24 cellular contexts compared by ENCODE assay signal in the genomic region with DNA sequence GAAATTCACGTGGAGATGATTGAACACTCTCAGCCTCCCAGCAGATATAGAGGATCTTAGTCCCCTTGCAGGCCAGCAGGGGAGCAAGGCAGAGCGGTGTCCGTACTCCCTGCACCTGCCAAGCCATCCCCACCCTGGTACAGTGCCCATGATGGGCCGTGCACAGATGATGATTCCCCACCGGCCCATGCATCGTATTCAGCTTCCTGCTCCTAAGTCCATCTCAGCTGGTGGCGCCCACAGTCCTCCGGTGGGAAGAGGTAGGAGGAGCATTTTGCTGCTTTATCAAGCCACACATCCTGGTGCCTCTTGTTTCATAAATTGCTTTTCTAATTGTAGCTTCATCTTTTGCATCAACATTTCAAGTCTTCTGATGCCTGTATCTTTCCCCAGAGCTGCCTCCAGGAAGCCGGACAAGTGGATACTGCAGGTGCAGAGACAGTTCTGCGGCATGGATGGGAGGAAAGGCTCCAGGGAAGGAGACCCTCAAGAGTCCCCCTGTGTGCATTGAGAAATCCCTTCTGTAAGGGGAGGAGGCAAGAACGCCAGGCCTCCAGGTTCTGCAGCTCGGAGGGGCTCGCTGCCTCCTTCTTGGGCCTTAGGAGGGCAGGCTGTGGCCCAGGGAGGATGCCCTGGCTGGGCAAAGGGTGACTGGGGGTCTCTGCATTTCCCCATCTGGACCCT. TPM values are rescaled to one million over a fixed set of nuclear protein-coding genes. Genes with fewer than 3 reads are reported as not detected.
A peak's percentile ranks its signal among the peaks of the same experiment; 100 is the strongest.
DNase-seq lines count a peak whose midpoint lies in the region; ATAC-seq and TF ChIP-seq lines count a peak whose summit lies in the region.
"Had no signal": no experiment of that assay in that cellular context is flagged by ENCODE, and none has a peak within 500 bp of the region (broad histone marks: within the 10 kb centered on the region; RNA-seq: fewer than 3 reads in every experiment).

No MANE protein-coding gene starts in this region.

- no peak overlapping the region for H2BK15ac ChIP-seq in mesenchymal stem cell (ENCODE audit: low read depth, poor library complexity, severe bottlenecking)

- no peaks in the 10 kb centered on the region for H3K27me3 Mint-ChIP-seq in activated naive CD8-positive, alpha-beta T cell treated with anti-CD3 and anti-CD28 coated beads for 36 hours
- H3K27me3 Mint-ChIP-seq: B cell had no signal

- CTCF ChIA-PET in GM10248 (lab: Yijun Ruan, JAX) = no interaction called here

- no peak overlapping the region for H3K4me2 ChIP-seq in mesenchymal stem cell (ENCODE audit: low read length, poor library complexity, severe bottlenecking)
- H3K4me2 ChIP-seq: A549, GM23338 had no signal

- H3K79me1 ChIP-seq in mesenchymal stem cell (replicated peaks; ENCODE audit: low read length, poor library complexity, severe bottlenecking) = no peaks in the 10 kb centered on the region

- no peaks in the 10 kb centered on the region for H3K36me3 ChIP-seq in stomach
- H3K36me3 ChIP-seq in mesenchymal stem cell (ENCODE audit: control insufficient read depth in 1 of 2, insufficient read depth in 2 of 2, low read depth in 1 of 2, low read length in 2 of 2) = no peaks in the 10 kb centered on the region

- H3K27ac Mint-ChIP-seq in activated naive CD8-positive, alpha-beta T cell treated with anti-CD3 and anti-CD28 coated beads for 36 hours = no peak overlapping the region
- H3K27ac Mint-ChIP-seq: B cell, GM23338 had no signal

- no peak for TF ChIP-seq CTCF in GM10248 (IDR thresholded peaks at IDR 0.05; ENCODE audit: control extremely low read depth, extremely low read depth, low read depth, missing control alignments)
- TF ChIP-seq CTCF in stomach (IDR thresholded peaks at IDR 0.05) = no peak

- H3K23ac ChIP-seq in mesenchymal stem cell (ENCODE audit: low read length in 2 of 2) = no peak overlapping the region

- H3K4me3 ChIP-seq in stomach (no peak overlapping the region), mesenchymal stem cell (ENCODE audit: insufficient read depth in 1 of 2, low read depth in 1 of 2, low read length in 2 of 2) (no peak overlapping the region)
- H3K4me3 ChIP-seq: A549, GM23338 had no signal

- intact Hi-C loops in Right ventricle myocardium inferior (cut with DNase I) (no loop called here), cardiac septum (cut with DNase I) (no loop called here), stomach (cut with DNase I; ENCODE audit: low total_unique reads) (no loop called here)

- peak; percentile 17 for ATAC-seq in Right ventricle myocardium inferior
- no peak for ATAC-seq in left lobe of liver
- ATAC-seq: A549, GM23338, Panc1 had no signal

- peak overlapping the region in 1 of 2 experiments; percentile 11 for H3K14ac ChIP-seq in mesenchymal stem cell (ENCODE audit: low read length in 2 of 2)

- WGBS in stomach, 5 donors = 81 to 93% (median 87%) methylated on average over 13 of the region's 13 CpGs
- WGBS in mesenchymal stem cell = 88% methylated on average over 13 of the region's 13 CpGs

- H2AFZ ChIP-seq in mesenchymal stem cell (ENCODE audit: low read depth, low read length) = no peak overlapping the region
- H2AFZ ChIP-seq: GM23338 had no signal

- H3K27ac ChIP-seq in stomach (no peak overlapping the region), mesenchymal stem cell (ENCODE audit: low read length, poor library complexity, severe bottlenecking) (no peak overlapping the region)
- H3K27ac ChIP-seq: A549, RWPE1 had no signal

- H3K36me3 Mint-ChIP-seq in activated naive CD8-positive, alpha-beta T cell treated with anti-CD3 and anti-CD28 coated beads for 36 hours = no peaks in the 10 kb centered on the region

- no peaks in the 10 kb centered on the region for H3K9me3 ChIP-seq in stomach
- peaks cover 3% of the 10 kb centered on the region for H3K9me3 ChIP-seq in mesenchymal stem cell (ENCODE audit: control insufficient read depth, low read length)
- H3K9me3 ChIP-seq: A549 had no signal

- no peaks in the 10 kb centered on the region for H3K4me1 ChIP-seq in stomach
- H3K4me1 ChIP-seq in mesenchymal stem cell (ENCODE audit: control insufficient read depth, insufficient read depth, low read depth, low read length) = no peaks in the 10 kb centered on the region
- H3K4me1 ChIP-seq: A549 had no signal

- H3K27me3 ChIP-seq in stomach (no peaks in the 10 kb centered on the region), mesenchymal stem cell (ENCODE audit: control insufficient read depth in 1 of 2, insufficient read depth in 1 of 2, low read length in 2 of 2) (peaks cover 0 to 4% of the 10 kb centered on the region in 2 experiments)

- POLR2A ChIA-PET in GM10248 (lab: Yijun Ruan, JAX) = no interaction called here

- H2BK12ac ChIP-seq in mesenchymal stem cell (ENCODE audit: low read length in 2 of 2) = no peak overlapping the region

- no peak for TF ChIP-seq EP300 in stomach (IDR thresholded peaks at IDR 0.05)

- no peak overlapping the region for H3K4ac ChIP-seq in mesenchymal stem cell (ENCODE audit: low read depth in 1 of 2, low read length in 2 of 2)

- no peaks in the 10 kb centered on the region for H3K4me1 Mint-ChIP-seq in activated naive CD8-positive, alpha-beta T cell treated with anti-CD3 and anti-CD28 coated beads for 36 hours
- H3K4me1 Mint-ChIP-seq: B cell, GM23338 had no signal

- H2BK5ac ChIP-seq in mesenchymal stem cell (ENCODE audit: low read depth, low read length, poor library complexity, severe bottlenecking) = no peak overlapping the region

- DNase-seq in Right ventricle myocardium inferior (ENCODE audit: missing footprints) (no peak), cardiac septum (ENCODE audit: low spot score) (no peak), GM10248 (ENCODE audit: extremely low spot score) (peak; percentile 4), left lobe of liver (ENCODE audit: low spot score) (peak; percentile 28), stomach (peak; percentile 23), SW480 (ENCODE audit: low spot score) (no peak), mesenchymal stem cell (no peak)
- no peak for DNase-seq in activated naive CD8-positive, alpha-beta T cell treated with anti-CD3 and anti-CD28 coated beads for 36 hours
- DNase-seq: Calu3, HCEC 1CT, KBM-7, NCI-H1105 treated with DMSO at 0.1 percent for 48 hours, NCI-H2029, NCI-H446 treated with DMSO at 0.1 percent for 48 hours, NCI-H526, NCI-H82, SHP77 treated with DMSO at 0.1 percent for 48 hours had no signal

- TF ChIP-seq POLR2A in stomach (IDR thresholded peaks at IDR 0.05) = no peak

- no peak overlapping the region for H3K4me3 Mint-ChIP-seq in activated naive CD8-positive, alpha-beta T cell treated with anti-CD3 and anti-CD28 coated beads for 36 hours
- H3K4me3 Mint-ChIP-seq: B cell, GM23338 had no signal

- no peaks in the 10 kb centered on the region for H3K9me3 Mint-ChIP-seq in activated naive CD8-positive, alpha-beta T cell treated with anti-CD3 and anti-CD28 coated beads for 36 hours

- no peak overlapping the region for H3K9ac ChIP-seq in mesenchymal stem cell (ENCODE audit: low read length)

- H2AK5ac ChIP-seq in mesenchymal stem cell (ENCODE audit: low read length, severe bottlenecking) = no peak overlapping the region

- no peak overlapping the region for H3K18ac ChIP-seq in mesenchymal stem cell (ENCODE audit: low read depth in 1 of 2, low read length in 2 of 2)

- H2BK120ac ChIP-seq in mesenchymal stem cell (ENCODE audit: low read depth, low read length) = no peak overlapping the region

- H4K91ac ChIP-seq in mesenchymal stem cell (ENCODE audit: low read length) = no peak overlapping the region

- H4K8ac ChIP-seq in mesenchymal stem cell (ENCODE audit: low read length) = no peak overlapping the region

RNA-seq across cellular contexts. Expression of gene F2RL3, which starts 55.3 kb away (rescaled TPM):
- total RNA-seq in Right ventricle myocardium inferior (0.27 TPM), cardiac septum (0.70 TPM), left lobe of liver (0.15 TPM), stomach (1 to 10 TPM in 3 of 5 donors, under 1 TPM in 1, not detected in 1; 0.58 to 6.8 (median 2.8) TPM)
- polyA plus RNA-seq in stomach = 1 to 10 TPM; 1.4 to 3.0 (median 1.8) TPM
- total RNA-seq in activated naive CD8-positive, alpha-beta T cell treated with anti-CD3 and anti-CD28 coated beads for 36 hours = not detected
- polyA plus RNA-seq in mesenchymal stem cell (2013, experiment 1 of 2) = 10.2 TPM
- polyA plus RNA-seq in mesenchymal stem cell (2013, experiment 2 of 2) = 9.7 TPM
- total RNA-seq: Calu3, GM23338, LHCN-M2, MCF 10A had no signal
- polyA plus RNA-seq: A549, GM23338 had no signal

Comparison
In these comparisons a context has a peak if more than half of its experiments do, and no peak if none do; other contexts are left out.
1. DNase-seq: peak in GM10248 (single experiment), left lobe of liver (single experiment) and stomach (single experiment); none in Right ventricle myocardium inferior (single experiment), cardiac septum (single experiment), activated naive CD8-positive, alpha-beta T cell treated with anti-CD3 and anti-CD28 coated beads for 36 hours (single experiment), SW480 (single experiment) and mesenchymal stem cell (single experiment).